In genomic region chr2:70959851-70960832, GRCh38 we compare ENCODE assay signal across 1 cellular context.
TF ChIP-seq lines count a peak whose summit lies in the region.

No MANE protein-coding gene starts in this region.

TF ChIP-seq in K562, 482 proteins besides CTCF, POLR2A, EP300 and RAD21:
- no peak for TF ChIP-seq CHAMP1 (IDR thresholded peaks at IDR 0.05)
- TF ChIP-seq CTCFL (IDR thresholded peaks at IDR 0.05; ENCODE audit: borderline replicate concordance, insufficient read depth, low read depth, low read length, poor library complexity, severe bottlenecking) = peak; percentile 65
- no peak for TF ChIP-seq CGGBP1 (CRISPR knock-in tag; IDR thresholded peaks at IDR 0.05)
TF ChIP-seq in K562: peak in this region for 1.
